ENCODE assay signal across 12 cellular contexts in genomic region chr2:54271843-54272600, GRCh38. TPM values are rescaled to one million over a fixed set of nuclear protein-coding genes. Genes with fewer than 3 reads are reported as not detected.
A peak's percentile ranks its signal among the peaks of the same experiment; 100 is the strongest.
DNase-seq lines count a peak whose midpoint lies in the region; ATAC-seq and TF ChIP-seq lines count a peak whose summit lies in the region.
"Had no signal": no experiment of that assay in that cellular context is flagged by ENCODE, and none has a peak within 500 bp of the region (broad histone marks: within the 10 kb centered on the region; RNA-seq: fewer than 3 reads in every experiment).

No MANE protein-coding gene starts in this region.

- H3K36me3 ChIP-seq in tibial nerve: no peaks in the 10 kb centered on the region

- TF ChIP-seq POLR2A in tibial nerve (IDR thresholded peaks at IDR 0.05): no peak

- no peaks in the 10 kb centered on the region for H3K9me3 ChIP-seq in tibial nerve

- H3K27ac ChIP-seq in caudate nucleus (ENCODE audit: low read depth, low read length) (no peak overlapping the region), tibial nerve (no peak overlapping the region)

- H3K4me1 ChIP-seq in tibial nerve: peaks cover 0 to 6% (median 0%) of the 10 kb centered on the region in 4 donors

- H3K27me3 ChIP-seq in tibial nerve: no peaks in the 10 kb centered on the region

- WGBS in tibial nerve, 2 donors: 92 to 93% methylated on average over 6 of the region's 6 CpGs

- ATAC-seq in GM18520 (IDR thresholded peaks at IDR 0.05; ENCODE audit: unreplicated experiment) (peak; percentile 68), GM21526 (IDR thresholded peaks at IDR 0.05; ENCODE audit: low FRiP score, unreplicated experiment) (peak; percentile 95), HG03159 (IDR thresholded peaks at IDR 0.05; ENCODE audit: unreplicated experiment) (peak; percentile 94)
- ATAC-seq: activated CD4-positive, alpha-beta T cell treated with anti-CD3 and anti-CD28 coated beads for 36 hours had no signal

- H3K4me3 ChIP-seq in tibial nerve: no peak overlapping the region

- DNase-seq in UCSD-AML1 (lab: John Stamatoyannopoulos, UW; ENCODE audit: unreplicated experiment): peak; percentile 14
- no peak for DNase-seq in kidney glomerular epithelial cell (lab: John Stamatoyannopoulos, UW)
- no peak for DNase-seq in caudate nucleus (lab: John Stamatoyannopoulos, UW)
- no peak for DNase-seq in tibial nerve (ENCODE audit: low spot score in 2 of 2)
- DNase-seq in HCEC 1CT: no peak
- DNase-seq: activated CD4-positive, alpha-beta T cell treated with anti-CD3 and anti-CD28 coated beads for 36 hours; DMS53 had no signal

- no peak for TF ChIP-seq EP300 in tibial nerve (IDR thresholded peaks at IDR 0.05)

- TF ChIP-seq CTCF in tibial nerve (IDR thresholded peaks at IDR 0.05): no peak

RNA-seq across cellular contexts. Expression of gene TSPYL6, which starts 16.0 kb away (rescaled TPM):
- 1 to 10 TPM in 1 of 4 donors, under 1 TPM in 1, not detected in 2; 0.21 to 1.7 TPM for total RNA-seq in tibial nerve
- total RNA-seq: activated CD4-positive, alpha-beta T cell treated with anti-CD3 and anti-CD28 coated beads for 36 hours; HT1080; mucosa of gallbladder had no signal
